ENCODE assay signal across 8 cellular contexts in genomic region chr1:33348194-33348593, GRCh38. TPM values are rescaled to one million over a fixed set of nuclear protein-coding genes. Genes with fewer than 3 reads are reported as not detected.
DNase-seq lines count a peak whose midpoint lies in the region; ATAC-seq and TF ChIP-seq lines count a peak whose summit lies in the region.

No MANE protein-coding gene starts in this region.

- H2AFZ ChIP-seq in neuronal stem cell (ENCODE audit: low read length), result no peak overlapping the region

- H3K4me3 ChIP-seq in ectodermal cell (ENCODE audit: insufficient read depth, low read depth, low read length), result peak overlapping the region; percentile 80
- peak overlapping the region; percentile 73 to 97 for H3K4me3 ChIP-seq in neuronal stem cell (ENCODE audit: low read length in 2 of 2)

- no peaks in the 10 kb centered on the region for H3K27me3 ChIP-seq in CD4-positive, alpha-beta T cell (ENCODE audit: control insufficient read depth, insufficient read depth, low read length)
- peaks cover 12% of the 10 kb centered on the region for H3K27me3 ChIP-seq in ectodermal cell (ENCODE audit: control insufficient read depth, insufficient read depth, low read length, poor library complexity, severe bottlenecking)
- H3K27me3 ChIP-seq in neuronal stem cell (ENCODE audit: control insufficient read depth in 3 of 3, insufficient read depth in 3 of 3, low read depth in 1 of 3, low read length in 3 of 3), result no peaks in the 10 kb centered on the region

- H2BK15ac ChIP-seq in neuronal stem cell (ENCODE audit: low read length), result no peak overlapping the region

- no peaks in the 10 kb centered on the region for H3K9me3 Mint-ChIP-seq in CD4-positive, alpha-beta T cell

- CTCF ChIA-PET in CD4-positive, alpha-beta T cell (lab: Charles Lee), result no interaction called here

- no peak for TF ChIP-seq CTCF in CD4-positive, alpha-beta T cell (IDR thresholded peaks at IDR 0.05)

- no peak overlapping the region for H2BK5ac ChIP-seq in neuronal stem cell (ENCODE audit: low read length)

- H3K36me3 ChIP-seq in ectodermal cell (ENCODE audit: control insufficient read depth, insufficient read depth, low read length) (peaks cover 9% of the 10 kb centered on the region), neuronal stem cell (replicated peaks in 1 of 2; ENCODE audit: control insufficient read depth in 2 of 2, insufficient read depth in 2 of 2, low read length in 2 of 2) (peaks cover 0 to 57% of the 10 kb centered on the region in 2 donors)

- peaks cover 59% of the 10 kb centered on the region for H3K4me1 Mint-ChIP-seq in CD4-positive, alpha-beta T cell (ENCODE audit: low read depth)

- no peak overlapping the region for H4K8ac ChIP-seq in neuronal stem cell (ENCODE audit: low read depth, low read length)

- no peak overlapping the region for H4K91ac ChIP-seq in neuronal stem cell (ENCODE audit: low read depth, low read length, poor library complexity)

- peak overlapping the region; percentile 99 for H3K4me3 Mint-ChIP-seq in CD4-positive, alpha-beta T cell

- H3K27ac Mint-ChIP-seq in CD4-positive, alpha-beta T cell, result peak overlapping the region; percentile 89

- no peak overlapping the region for H3K23ac ChIP-seq in neuronal stem cell (ENCODE audit: low read depth, low read length, poor library complexity)

- no peak overlapping the region for H3K18ac ChIP-seq in neuronal stem cell (ENCODE audit: low read length)

- DNase-seq in CD4-positive, alpha-beta T cell, result no peak
- DNase-seq in NCI-H69 (lab: John Stamatoyannopoulos, UW) (peak; percentile 10), neuronal stem cell (ENCODE audit: low spot score) (no peak), OCI-M1 (lab: John Stamatoyannopoulos, UW) (no peak), midbrain (lab: John Stamatoyannopoulos, UW) (no peak), NCI-H146 (lab: John Stamatoyannopoulos, UW) (no peak)

- H3K27ac ChIP-seq in CD4-positive, alpha-beta T cell (ENCODE audit: low read depth, low read length), result no peak overlapping the region
- H3K27ac ChIP-seq in ectodermal cell (ENCODE audit: insufficient read depth, low read depth, low read length, poor library complexity, severe bottlenecking), result no peak overlapping the region
- peak overlapping the region; percentile 38 for H3K27ac ChIP-seq in neuronal stem cell (replicated peaks; ENCODE audit: low read length)

- H3K9ac ChIP-seq in neuronal stem cell (ENCODE audit: low read depth, low read length, poor library complexity), result no peak overlapping the region

- ATAC-seq in CD4-positive, alpha-beta T cell (ENCODE audit: poor library complexity), result no peak
- ATAC-seq in GM19455 (IDR thresholded peaks at IDR 0.05; ENCODE audit: unreplicated experiment), result no peak

- no peak overlapping the region for H3K14ac ChIP-seq in neuronal stem cell (ENCODE audit: low read length)

- POLR2A ChIA-PET in CD4-positive, alpha-beta T cell (lab: Charles Lee), result interaction anchor here (1.3 to 4.1 kb wide), 4 partner anchors 12 to 221 kb away, joined by 4 to 11 read pairs (median 7); partner anchors contain the start of gene TRIM62

- no peak overlapping the region for H2BK120ac ChIP-seq in neuronal stem cell (ENCODE audit: low read depth, low read length)

- intact Hi-C loops in CD4-positive, alpha-beta T cell (cut with DNase I, micrococcal nuclease), result loop anchor here in 1 of 2 experiments (2.0 kb wide), 1 partner anchor 89 kb away; no protein-coding TSS in a partner anchor

- H2AK5ac ChIP-seq in neuronal stem cell (ENCODE audit: low read depth, low read length), result no peak overlapping the region

- no peaks in the 10 kb centered on the region for H3K79me1 ChIP-seq in neuronal stem cell (ENCODE audit: low read depth, low read length)

- no peaks in the 10 kb centered on the region for H3K27me3 Mint-ChIP-seq in CD4-positive, alpha-beta T cell

- no peak overlapping the region for H2BK12ac ChIP-seq in neuronal stem cell (ENCODE audit: low read length)

- peaks cover 29% of the 10 kb centered on the region for H3K36me3 Mint-ChIP-seq in CD4-positive, alpha-beta T cell (ENCODE audit: low read depth)

- no peak overlapping the region for H3K4ac ChIP-seq in neuronal stem cell (ENCODE audit: low read length)

- no peaks in the 10 kb centered on the region for H3K9me3 ChIP-seq in CD4-positive, alpha-beta T cell (ENCODE audit: control insufficient read depth, low read length)
- H3K9me3 ChIP-seq in ectodermal cell (ENCODE audit: control insufficient read depth, low read length) (no peaks in the 10 kb centered on the region), neuronal stem cell (replicated peaks in 1 of 2; ENCODE audit: control insufficient read depth in 2 of 2, insufficient read depth in 1 of 2, low read depth in 1 of 2, low read length in 2 of 2) (no peaks in the 10 kb centered on the region)

- H3K4me1 ChIP-seq in ectodermal cell (ENCODE audit: control insufficient read depth, insufficient read depth, low read length), result peaks cover 57% of the 10 kb centered on the region
- H3K4me1 ChIP-seq in neuronal stem cell (ENCODE audit: control insufficient read depth in 2 of 2, insufficient read depth in 1 of 2, low read depth in 1 of 2, low read length in 2 of 2), result peaks cover 22 to 34% of the 10 kb centered on the region in 2 donors

- WGBS in ectodermal cell, 2 experiments, result 56 to 59% methylated on average over 2 of the region's 2 CpGs
- WGBS in neuronal stem cell (ENCODE audit: extremely low coverage in 2 of 2, insufficient read length in 2 of 2, insufficient replicate concordance in 1 of 2), 2 donors, result no CpG with 5 or more reads among the region's 2 CpGs

- peak overlapping the region; percentile 71 for H3K4me2 ChIP-seq in neuronal stem cell (ENCODE audit: insufficient read depth, low read length, poor library complexity, severe bottlenecking)

RNA-seq across cellular contexts. Expression of gene A3GALT2, which starts 27.3 kb away (rescaled TPM):
- not detected for total RNA-seq in CD4-positive, alpha-beta T cell
- polyA plus RNA-seq in ectodermal cell (2013, experiment 1 of 4), result not detected
- not detected for polyA plus RNA-seq in ectodermal cell (2013, experiment 2 of 4)
- polyA plus RNA-seq in ectodermal cell (2013, experiment 3 of 4), result not detected
- polyA plus RNA-seq in ectodermal cell (2013, experiment 4 of 4), result not detected
- polyA plus RNA-seq in neuronal stem cell (2013, experiment 1 of 2), result not detected
- not detected for polyA plus RNA-seq in neuronal stem cell (2013, experiment 2 of 2)
